Comparison of ENCODE assay signal across 14 cellular contexts in genomic region chr16:1293921-1294656, GRCh38. TPM values are rescaled to one million over a fixed set of nuclear protein-coding genes. Genes with fewer than 3 reads are reported as not detected.
DNase-seq lines count a peak whose midpoint lies in the region; ATAC-seq, FAIRE-seq and TF ChIP-seq lines count a peak whose summit lies in the region.
"Had no signal": no experiment of that assay in that cellular context is flagged by ENCODE, and none has a peak within 500 bp of the region (broad histone marks: within the 10 kb centered on the region; RNA-seq: fewer than 3 reads in every experiment).

No MANE protein-coding gene starts in this region.

- no peak; the same call in 2 of the 3 replicates for ATAC-seq in GM12878
- no peak for ATAC-seq in activated T-helper 17 cell treated with anti-CD3 and anti-CD28 coated beads, Interleukin-2, amount 50 U/mL, for 72 hours (replicated peaks)

- H3K36me3 ChIP-seq in Karpas-422 (ENCODE audit: insufficient read depth, low read length) (no peaks in the 10 kb centered on the region), GM12878 (ENCODE audit: control insufficient read depth in 2 of 2, insufficient read depth in 2 of 2, low read length in 1 of 2) (no peaks in the 10 kb centered on the region), trophoblast cell (ENCODE audit: control insufficient read depth in 1 of 2, insufficient read depth in 2 of 2, low read length in 2 of 2) (no peaks in the 10 kb centered on the region), kidney (ENCODE audit: control insufficient read depth in 1 of 2, insufficient read depth in 2 of 2, low read length in 2 of 2) (no peaks in the 10 kb centered on the region)

- H3K4me1 ChIP-seq in Karpas-422 (ENCODE audit: low read length) (peaks cover 11% of the 10 kb centered on the region), GM12878 (ENCODE audit: control insufficient read depth, insufficient read depth, low read length) (no peaks in the 10 kb centered on the region), trophoblast cell (ENCODE audit: control insufficient read depth in 1 of 2, insufficient read depth in 2 of 2, low read length in 2 of 2) (peaks cover 19 to 27% of the 10 kb centered on the region in 2 experiments), kidney (ENCODE audit: control insufficient read depth in 1 of 2, insufficient read depth in 1 of 2, low read depth in 1 of 2, low read length in 2 of 2) (peaks cover 0 to 7% of the 10 kb centered on the region in 2 donors)

- peaks cover 9% of the 10 kb centered on the region for H3K79me1 ChIP-seq in trophoblast cell (ENCODE audit: low read length)

- no peaks in the 10 kb centered on the region for H3K9me3 Mint-ChIP-seq in activated T-helper 17 cell treated with anti-CD3 and anti-CD28 coated beads, Interleukin-2, amount 50 U/mL, for 72 hours

- H2BK12ac ChIP-seq in trophoblast cell (ENCODE audit: low read length) = peak overlapping the region; percentile 95

- no peaks in the 10 kb centered on the region for H3K27me3 ChIP-seq in Karpas-422 (ENCODE audit: low read length)
- H3K27me3 ChIP-seq in GM12878 (replicated peaks in 1 of 2; ENCODE audit: control insufficient read depth in 2 of 2, insufficient read depth in 2 of 2, low read length in 1 of 2) = no peaks in the 10 kb centered on the region; a peak in 1 of 4 replicates
- peaks cover 4% of the 10 kb centered on the region for H3K27me3 ChIP-seq in trophoblast cell (ENCODE audit: insufficient read depth, low read length)

- H4K12ac ChIP-seq in trophoblast cell (ENCODE audit: low read depth, low read length) = peak overlapping the region; percentile 27

- 43% methylated on average over 11 of the region's 11 CpGs for WGBS in GM12878 (ENCODE audit: insufficient coverage, insufficient replicate concordance, low lambda C conversion rate, missing lambda C conversion rate)
- WGBS in trophoblast cell (ENCODE audit: extremely low coverage, insufficient coverage, insufficient read length) = no CpG with 5 or more reads among the region's 11 CpGs

- H3K27ac Mint-ChIP-seq in activated T-helper 17 cell treated with anti-CD3 and anti-CD28 coated beads, Interleukin-2, amount 50 U/mL, for 72 hours = no peak overlapping the region

- H3K36me3 Mint-ChIP-seq in activated T-helper 17 cell treated with anti-CD3 and anti-CD28 coated beads, Interleukin-2, amount 50 U/mL, for 72 hours (ENCODE audit: low read depth) = no peaks in the 10 kb centered on the region

- H2AK5ac ChIP-seq in trophoblast cell (ENCODE audit: low read length) = peak overlapping the region; percentile 52

- SMC1A ChIA-PET in GM12878 (lab: Charles Lee; ENCODE audit: uncharacterized antibody, unreplicated experiment) = no interaction called here

- H3K4me3 Mint-ChIP-seq in activated T-helper 17 cell treated with anti-CD3 and anti-CD28 coated beads, Interleukin-2, amount 50 U/mL, for 72 hours = no peak overlapping the region

- POLR2A ChIA-PET in GM12878 (lab: Charles Lee) = no interaction called here

- H3K4me2 ChIP-seq in Karpas-422 (ENCODE audit: low read depth, low read length, poor library complexity, severe bottlenecking) (no peak overlapping the region), GM12878 (ENCODE audit: control insufficient read depth, insufficient read depth) (no peak overlapping the region), trophoblast cell (ENCODE audit: low read length) (no peak overlapping the region)

- TF ChIP-seq CTCF in GM12878 (IDR thresholded peaks at IDR 0.05 in 2 of 3, conservative IDR thresholded peaks at IDR 0.05 in 1 of 3; ENCODE audit: control insufficient read depth in 2 of 3, extremely low read depth in 1 of 3, insufficient read depth in 1 of 3, low read depth in 3 of 3, low read length in 3 of 3) (no peak), kidney (IDR thresholded peaks at IDR 0.05; ENCODE audit: borderline replicate concordance, extremely low read depth, insufficient read depth) (no peak)

- peak overlapping the region; percentile 72 for H3K18ac ChIP-seq in trophoblast cell (ENCODE audit: low read length)

- H3K4me3 ChIP-seq in Karpas-422 (ENCODE audit: low read length) (no peak overlapping the region), GM12878 (no peak overlapping the region), trophoblast cell (ENCODE audit: low read depth, low read length) (no peak overlapping the region), kidney (ENCODE audit: low read length in 2 of 2) (no peak overlapping the region)

- BruUV-seq in GM12878 (replicated peaks; lab: Mats Ljungman, UMichigan) = no TSS peak

- no peak for TF ChIP-seq POLR2A in GM12878 (IDR thresholded peaks at IDR 0.05; ENCODE audit: low read depth, low read length)

- H4K91ac ChIP-seq in trophoblast cell (ENCODE audit: low read depth, low read length) = peak overlapping the region; percentile 93

- H3K4ac ChIP-seq in trophoblast cell (ENCODE audit: low read depth, low read length) = peak overlapping the region; percentile 72

- H3K27ac ChIP-seq in Karpas-422 (ENCODE audit: low read length) (no peak overlapping the region), GM12878 (ENCODE audit: control insufficient read depth, insufficient read depth) (no peak overlapping the region), trophoblast cell (ENCODE audit: low read depth, low read length) (peak overlapping the region; percentile 55), kidney (ENCODE audit: low read depth in 2 of 2, low read length in 2 of 2) (no peak overlapping the region)

- peak overlapping the region; percentile 64 for H3K14ac ChIP-seq in trophoblast cell (ENCODE audit: low read length)

- no peak overlapping the region for H3K23ac ChIP-seq in trophoblast cell (ENCODE audit: low read length)

- H3K79me2 ChIP-seq in Karpas-422 (ENCODE audit: low read length) (no peaks in the 10 kb centered on the region), GM12878 (ENCODE audit: control insufficient read depth, insufficient read depth, low read length) (no peaks in the 10 kb centered on the region), trophoblast cell (ENCODE audit: control insufficient read depth, insufficient read depth, low read length, poor library complexity) (peaks cover 2% of the 10 kb centered on the region)

- peak overlapping the region; percentile 80 for H4K8ac ChIP-seq in trophoblast cell (ENCODE audit: low read depth, low read length)

- CTCF ChIA-PET in GM12878 (lab: Yijun Ruan, JAX) = no interaction called here

- H3K9ac ChIP-seq in Karpas-422 (ENCODE audit: low read length) (no peak overlapping the region), GM12878 (ENCODE audit: control insufficient read depth, insufficient read depth, low read length) (no peak overlapping the region), trophoblast cell (ENCODE audit: low read length) (no peak overlapping the region), kidney (ENCODE audit: low read length in 2 of 2) (no peak overlapping the region)

- H4K20me1 ChIP-seq in Karpas-422 (ENCODE audit: insufficient read depth, low read depth, low read length) = 0 out of 2 replicates have a peak, but pooled peaks cover 3% of the 10 kb centered on the region
- no peaks in the 10 kb centered on the region for H4K20me1 ChIP-seq in GM12878 (ENCODE audit: control insufficient read depth, insufficient read depth)

- H2BK120ac ChIP-seq in trophoblast cell (ENCODE audit: insufficient read depth, low read length, poor library complexity) = peak overlapping the region; percentile 93

- H2BK5ac ChIP-seq in trophoblast cell (ENCODE audit: low read depth, low read length, poor library complexity) = peak overlapping the region; percentile 67

- RAD21 ChIA-PET in GM12878 (lab: Charles Lee; ENCODE audit: unreplicated experiment) = no interaction called here

- peaks cover 29% of the 10 kb centered on the region for H3K27me3 Mint-ChIP-seq in activated T-helper 17 cell treated with anti-CD3 and anti-CD28 coated beads, Interleukin-2, amount 50 U/mL, for 72 hours

- H3K9me2 ChIP-seq in Karpas-422 (replicated peaks; ENCODE audit: insufficient read depth, low read length) = no peaks in the 10 kb centered on the region

- TF ChIP-seq RAD21 in GM12878 (IDR thresholded peaks at IDR 0.05; ENCODE audit: insufficient read depth, low read depth, low read length) = no peak

- FAIRE-seq in GM12878 (lab: Jason Lieb, UNC) = no peak
- FAIRE-seq in kidney (lab: Jason Lieb, UNC) = no peak

- peak; percentile 33 for DNase-seq in Caki2 (ENCODE audit: low read depth)
- DNase-seq in Karpas-422 = peak; percentile 70
- no peak for DNase-seq in GM12878 (ENCODE audit: low read depth, low spot score)
- DNase-seq in trophoblast cell = peak; percentile 53 to 69
- no peak for DNase-seq in AG20443 (ENCODE audit: low spot score)
- DNase-seq in kidney = no peak
- DNase-seq: C1 segment of cervical spinal cord, DMS79, H7, NCI-H1417, NCI-H1930, NCI-H524 had no signal

- TF ChIP-seq EP300 in GM12878 (IDR thresholded peaks at IDR 0.05; ENCODE audit: borderline replicate concordance in 1 of 2, control insufficient read depth in 1 of 2, low read depth in 2 of 2, low read length in 2 of 2) = no peak

- H2AFZ ChIP-seq in Karpas-422 (ENCODE audit: low read length) (no peak overlapping the region), GM12878 (ENCODE audit: control insufficient read depth, low read depth, low read length) (no peak overlapping the region), trophoblast cell (ENCODE audit: insufficient read depth, low read length, poor library complexity) (no peak overlapping the region)

- H3K4me1 Mint-ChIP-seq in activated T-helper 17 cell treated with anti-CD3 and anti-CD28 coated beads, Interleukin-2, amount 50 U/mL, for 72 hours = no peaks in the 10 kb centered on the region

- no peaks in the 10 kb centered on the region for H3K9me3 ChIP-seq in Karpas-422 (ENCODE audit: low read length)
- no peaks in the 10 kb centered on the region for H3K9me3 ChIP-seq in GM12878 (replicated peaks; ENCODE audit: control insufficient read depth, insufficient read depth, low read length)
- no peaks in the 10 kb centered on the region for H3K9me3 ChIP-seq in trophoblast cell (ENCODE audit: insufficient read depth, low read depth, low read length)
- no peaks in the 10 kb centered on the region for H3K9me3 ChIP-seq in kidney (ENCODE audit: control insufficient read depth in 1 of 2, low read length in 2 of 2)

- intact Hi-C loops in GM12878 (cut with micrococcal nuclease; ENCODE audit: unreplicated experiment) = no loop called here
- intact Hi-C loops in kidney (cut with DNase I) = no loop called here

- in situ Hi-C loops in Caki2 (cut with HindIII; ENCODE audit: low pct_unique_long_range_greater_than_20kb, low sequenced_read_pairs) = no loop called here
- in situ Hi-C loops in GM12878 (cut with MboI) = no loop called here

RNA-seq across cellular contexts. Expression of gene UBE2I, which starts 15.3 kb away (rescaled TPM):
- total RNA-seq in Caki2 (2014; rRNA removed; shearing (Covaris generic); ENCODE audit: low replicate concordance) = 294 and 312 TPM in 2 replicates
- 53.7 and 78.1 TPM in 2 replicates for total RNA-seq in Karpas-422 (2014; rRNA removed; shearing (Covaris generic); ENCODE audit: low replicate concordance)
- 139 and 148 TPM in 2 replicates for total RNA-seq in GM12878 (2013; cell fraction: nucleolus; rRNA removed)
- total RNA-seq in GM12878 (2014; rRNA removed) (65.2 and 69.3 TPM in 2 replicates), GM12878 (2014; rRNA removed; fragmentation: Illumina TruSeq; extraction: Trizol) (92.2 and 104 TPM in 2 replicates), GM12878 (2021) (180 and 210 TPM in 2 replicates), kidney (97.1 TPM)
- polyA plus RNA-seq in GM12878 (2011; ENCODE audit: low read depth) = 82.4 TPM
- polyA plus RNA-seq in GM12878 (2011; rRNA removed) (181 and 188 TPM in 2 replicates), GM12878 (2014; fragmentation: Illumina TruSeq; extraction: Trizol) (243 and 265 TPM in 2 replicates), GM12878 (2014; fragmentation: Nextera tagmentation; extraction: Ambion mirVana) (10 to 100 TPM; 47.5 to 51.5 TPM), GM12878 (2014; rRNA removed) (203 and 205 TPM in 2 replicates), GM12878 (2016; fragmentation: Nextera tagmentation; extraction: Ambion mirVana) (100 to 1,000 TPM; 200 to 204 TPM), kidney (ENCODE audit: insufficient read depth, low read depth, low replicate concordance) (62.2 TPM)
- polyA plus RNA-seq in GM12878 (2011; cell fraction: cytosol; rRNA removed) = 110 and 129 TPM in 2 replicates
- polyA plus RNA-seq in GM12878 (2011; cell fraction: nucleus; rRNA removed) = 167 and 229 TPM in 2 replicates
- 115 and 125 TPM in 2 replicates for polyA plus RNA-seq in GM12878 (2012)
- 94.4 and 94.6 TPM in 2 replicates for polyA minus RNA-seq in GM12878 (2011; rRNA and poly(A)+ RNA removed)
- 48.2 and 58.6 TPM in 2 replicates for polyA minus RNA-seq in GM12878 (2011; cell fraction: cytosol; rRNA and poly(A)+ RNA removed)
- 56.3 and 111 TPM in 2 replicates for polyA minus RNA-seq in GM12878 (2011; cell fraction: nucleus; rRNA and poly(A)+ RNA removed)
- 191 and 198 TPM in 2 replicates for polyA plus RNA-seq in trophoblast cell (2013)
- 100 to 1,000 TPM; 204 to 206 TPM for total RNA-seq in activated T-helper 17 cell treated with anti-CD3 and anti-CD28 coated beads, Interleukin-2, amount 50 U/mL, for 72 hours

RNA-seq across cellular contexts. Expression of gene TPSD1, which starts 38.2 kb away (rescaled TPM):
- not detected in 2 replicates for total RNA-seq in Caki2 (2014; rRNA removed; shearing (Covaris generic); ENCODE audit: low replicate concordance)
- total RNA-seq in Karpas-422 (2014; rRNA removed; shearing (Covaris generic); ENCODE audit: low replicate concordance) = not detected in 2 replicates
- not detected in 2 replicates for total RNA-seq in GM12878 (2013; cell fraction: nucleolus; rRNA removed)
- total RNA-seq in GM12878 (2014; rRNA removed) (not detected in 2 replicates), GM12878 (2014; rRNA removed; fragmentation: Illumina TruSeq; extraction: Trizol) (not detected in 2 replicates), GM12878 (2021) (not detected in 2 replicates), kidney (7.9 TPM)
- not detected for polyA plus RNA-seq in GM12878 (2011; ENCODE audit: low read depth)
- polyA plus RNA-seq in GM12878 (2011; rRNA removed) (not detected in 2 replicates), GM12878 (2014; fragmentation: Illumina TruSeq; extraction: Trizol) (not detected in 2 replicates), GM12878 (2014; fragmentation: Nextera tagmentation; extraction: Ambion mirVana) (not detected), GM12878 (2014; rRNA removed) (not detected in 2 replicates), GM12878 (2016; fragmentation: Nextera tagmentation; extraction: Ambion mirVana) (not detected), kidney (ENCODE audit: insufficient read depth, low read depth, low replicate concordance) (not detected)
- polyA plus RNA-seq in GM12878 (2011; cell fraction: cytosol; rRNA removed) = not detected in 2 replicates
- not detected in 2 replicates for polyA plus RNA-seq in GM12878 (2011; cell fraction: nucleus; rRNA removed)
- polyA plus RNA-seq in GM12878 (2012) = not detected in 2 replicates
- polyA minus RNA-seq in GM12878 (2011; rRNA and poly(A)+ RNA removed) = not detected in 2 replicates
- polyA minus RNA-seq in GM12878 (2011; cell fraction: cytosol; rRNA and poly(A)+ RNA removed) = not detected in 2 replicates
- not detected in 2 replicates for polyA minus RNA-seq in GM12878 (2011; cell fraction: nucleus; rRNA and poly(A)+ RNA removed)
- not detected in 2 replicates for polyA plus RNA-seq in trophoblast cell (2013)
- not detected for total RNA-seq in activated T-helper 17 cell treated with anti-CD3 and anti-CD28 coated beads, Interleukin-2, amount 50 U/mL, for 72 hours
- total RNA-seq: H7, SK-MEL-5 had no signal

RNA-seq across cellular contexts. Expression of gene BAIAP3, which starts 39.4 kb away (rescaled TPM):
- total RNA-seq in Caki2 (2014; rRNA removed; shearing (Covaris generic); ENCODE audit: low replicate concordance) = 4.5 TPM in 2 replicates
- total RNA-seq in Karpas-422 (2014; rRNA removed; shearing (Covaris generic); ENCODE audit: low replicate concordance) = 0.18 TPM in 1 of 2 replicates, not detected in the other
- 0.37 and 0.44 TPM in 2 replicates for total RNA-seq in GM12878 (2013; cell fraction: nucleolus; rRNA removed)
- total RNA-seq in GM12878 (2014; rRNA removed) = 0.17 TPM in 1 of 2 replicates, not detected in the other
- not detected in 2 replicates for total RNA-seq in GM12878 (2014; rRNA removed; fragmentation: Illumina TruSeq; extraction: Trizol)
- 0.56 and 0.58 TPM in 2 replicates for total RNA-seq in GM12878 (2021)
- polyA plus RNA-seq in GM12878 (2011; ENCODE audit: low read depth) = 0.35 TPM
- 0.03 and 0.16 TPM in 2 replicates for polyA plus RNA-seq in GM12878 (2011; rRNA removed)
- polyA plus RNA-seq in GM12878 (2011; cell fraction: cytosol; rRNA removed) = 0.03 and 0.15 TPM in 2 replicates
- 0.99 and 1.3 TPM in 2 replicates for polyA plus RNA-seq in GM12878 (2011; cell fraction: nucleus; rRNA removed)
- polyA plus RNA-seq in GM12878 (2012) = 0.70 and 1.6 TPM in 2 replicates
- 0.03 TPM in 1 of 2 replicates, not detected in the other for polyA plus RNA-seq in GM12878 (2014; fragmentation: Illumina TruSeq; extraction: Trizol)
- polyA plus RNA-seq in GM12878 (2014; fragmentation: Nextera tagmentation; extraction: Ambion mirVana) = not detected
- polyA plus RNA-seq in GM12878 (2014; rRNA removed) = 0.56 TPM in 2 replicates
- under 1 TPM; 0.14 to 0.31 TPM for polyA plus RNA-seq in GM12878 (2016; fragmentation: Nextera tagmentation; extraction: Ambion mirVana)
- polyA minus RNA-seq in GM12878 (2011; rRNA and poly(A)+ RNA removed) = not detected in 2 replicates
- not detected in 2 replicates for polyA minus RNA-seq in GM12878 (2011; cell fraction: cytosol; rRNA and poly(A)+ RNA removed)
- 0.19 and 0.48 TPM in 2 replicates for polyA minus RNA-seq in GM12878 (2011; cell fraction: nucleus; rRNA and poly(A)+ RNA removed)
- 2.1 and 2.5 TPM in 2 replicates for polyA plus RNA-seq in trophoblast cell (2013)
- total RNA-seq in activated T-helper 17 cell treated with anti-CD3 and anti-CD28 coated beads, Interleukin-2, amount 50 U/mL, for 72 hours = 1 to 10 TPM in 1 of 2 donors, under 1 TPM in 1; 0.71 to 2.2 TPM
- 8.0 TPM for total RNA-seq in kidney
- polyA plus RNA-seq in kidney (ENCODE audit: insufficient read depth, low read depth, low replicate concordance) = 8.2 TPM

RNA-seq across cellular contexts. Expression of gene TPSAB1, which starts 53.6 kb away (rescaled TPM):
- not detected in 2 replicates for total RNA-seq in Caki2 (2014; rRNA removed; shearing (Covaris generic); ENCODE audit: low replicate concordance)
- not detected in 2 replicates for total RNA-seq in Karpas-422 (2014; rRNA removed; shearing (Covaris generic); ENCODE audit: low replicate concordance)
- total RNA-seq in GM12878 (2013; cell fraction: nucleolus; rRNA removed) = not detected in 2 replicates
- total RNA-seq in GM12878 (2014; rRNA removed) (not detected in 2 replicates), GM12878 (2014; rRNA removed; fragmentation: Illumina TruSeq; extraction: Trizol) (not detected in 2 replicates), GM12878 (2021) (not detected in 2 replicates), kidney (156 TPM)
- polyA plus RNA-seq in GM12878 (2011; ENCODE audit: low read depth) = not detected
- polyA plus RNA-seq in GM12878 (2011; rRNA removed) (not detected in 2 replicates), GM12878 (2014; fragmentation: Illumina TruSeq; extraction: Trizol) (0.06 TPM in 1 of 2 replicates, not detected in the other), GM12878 (2014; fragmentation: Nextera tagmentation; extraction: Ambion mirVana) (not detected), GM12878 (2014; rRNA removed) (not detected in 2 replicates), GM12878 (2016; fragmentation: Nextera tagmentation; extraction: Ambion mirVana) (not detected), kidney (ENCODE audit: insufficient read depth, low read depth, low replicate concordance) (1.6 TPM)
- polyA plus RNA-seq in GM12878 (2011; cell fraction: cytosol; rRNA removed) = not detected in 2 replicates
- polyA plus RNA-seq in GM12878 (2011; cell fraction: nucleus; rRNA removed) = not detected in 2 replicates
- not detected in 2 replicates for polyA plus RNA-seq in GM12878 (2012)
- not detected in 2 replicates for polyA minus RNA-seq in GM12878 (2011; rRNA and poly(A)+ RNA removed)
- polyA minus RNA-seq in GM12878 (2011; cell fraction: cytosol; rRNA and poly(A)+ RNA removed) = not detected in 2 replicates
- not detected in 2 replicates for polyA minus RNA-seq in GM12878 (2011; cell fraction: nucleus; rRNA and poly(A)+ RNA removed)
- polyA plus RNA-seq in trophoblast cell (2013) = not detected in 2 replicates
- under 1 TPM; 0.29 to 0.32 TPM for total RNA-seq in activated T-helper 17 cell treated with anti-CD3 and anti-CD28 coated beads, Interleukin-2, amount 50 U/mL, for 72 hours
- total RNA-seq: H7, SK-MEL-5 had no signal

RNA-seq across cellular contexts. Expression of gene TSR3, which starts 57.6 kb away (rescaled TPM):
- 208 and 278 TPM in 2 replicates for total RNA-seq in Caki2 (2014; rRNA removed; shearing (Covaris generic); ENCODE audit: low replicate concordance)
- 20.1 and 70.0 TPM in 2 replicates for total RNA-seq in Karpas-422 (2014; rRNA removed; shearing (Covaris generic); ENCODE audit: low replicate concordance)
- total RNA-seq in GM12878 (2013; cell fraction: nucleolus; rRNA removed) = 6.0 and 6.3 TPM in 2 replicates
- total RNA-seq in GM12878 (2014; rRNA removed) = 72.7 and 73.7 TPM in 2 replicates
- 20.9 and 23.4 TPM in 2 replicates for total RNA-seq in GM12878 (2014; rRNA removed; fragmentation: Illumina TruSeq; extraction: Trizol)
- 66.1 and 67.6 TPM in 2 replicates for total RNA-seq in GM12878 (2021)
- polyA plus RNA-seq in GM12878 (2011; ENCODE audit: low read depth) = 7.7 TPM
- 12.3 and 26.2 TPM in 2 replicates for polyA plus RNA-seq in GM12878 (2011; rRNA removed)
- 37.2 and 58.2 TPM in 2 replicates for polyA plus RNA-seq in GM12878 (2011; cell fraction: cytosol; rRNA removed)
- 25.4 and 32.3 TPM in 2 replicates for polyA plus RNA-seq in GM12878 (2011; cell fraction: nucleus; rRNA removed)
- 36.1 and 41.1 TPM in 2 replicates for polyA plus RNA-seq in GM12878 (2012)
- 0.81 and 9.9 TPM in 2 replicates for polyA plus RNA-seq in GM12878 (2014; fragmentation: Illumina TruSeq; extraction: Trizol)
- polyA plus RNA-seq in GM12878 (2014; fragmentation: Nextera tagmentation; extraction: Ambion mirVana) = 10 to 100 TPM in 1 of 2 experiments, 1 to 10 TPM in 1; 3.4 to 11.2 TPM
- 72.2 and 86.1 TPM in 2 replicates for polyA plus RNA-seq in GM12878 (2014; rRNA removed)
- polyA plus RNA-seq in GM12878 (2016; fragmentation: Nextera tagmentation; extraction: Ambion mirVana) = 100 to 1,000 TPM; 101 to 108 TPM
- 5.3 and 22.8 TPM in 2 replicates for polyA minus RNA-seq in GM12878 (2011; rRNA and poly(A)+ RNA removed)
- polyA minus RNA-seq in GM12878 (2011; cell fraction: cytosol; rRNA and poly(A)+ RNA removed) = 16.0 and 19.3 TPM in 2 replicates
- 6.5 and 9.8 TPM in 2 replicates for polyA minus RNA-seq in GM12878 (2011; cell fraction: nucleus; rRNA and poly(A)+ RNA removed)
- polyA plus RNA-seq in trophoblast cell (2013) = 34.9 and 35.3 TPM in 2 replicates
- 10 to 100 TPM; 36.7 to 64.2 TPM for total RNA-seq in activated T-helper 17 cell treated with anti-CD3 and anti-CD28 coated beads, Interleukin-2, amount 50 U/mL, for 72 hours
- 44.8 TPM for total RNA-seq in kidney
- 95.4 TPM for polyA plus RNA-seq in kidney (ENCODE audit: insufficient read depth, low read depth, low replicate concordance)

Comparison
In these comparisons a context has a peak if more than half of its experiments do, and no peak if none do; other contexts are left out.
1. DNase-seq: peak in Caki2 (single experiment), Karpas-422 (single experiment) and trophoblast cell (2 of 2); none in GM12878 (single experiment), AG20443 (single experiment) and kidney (single experiment).